In the genomic region with DNA sequence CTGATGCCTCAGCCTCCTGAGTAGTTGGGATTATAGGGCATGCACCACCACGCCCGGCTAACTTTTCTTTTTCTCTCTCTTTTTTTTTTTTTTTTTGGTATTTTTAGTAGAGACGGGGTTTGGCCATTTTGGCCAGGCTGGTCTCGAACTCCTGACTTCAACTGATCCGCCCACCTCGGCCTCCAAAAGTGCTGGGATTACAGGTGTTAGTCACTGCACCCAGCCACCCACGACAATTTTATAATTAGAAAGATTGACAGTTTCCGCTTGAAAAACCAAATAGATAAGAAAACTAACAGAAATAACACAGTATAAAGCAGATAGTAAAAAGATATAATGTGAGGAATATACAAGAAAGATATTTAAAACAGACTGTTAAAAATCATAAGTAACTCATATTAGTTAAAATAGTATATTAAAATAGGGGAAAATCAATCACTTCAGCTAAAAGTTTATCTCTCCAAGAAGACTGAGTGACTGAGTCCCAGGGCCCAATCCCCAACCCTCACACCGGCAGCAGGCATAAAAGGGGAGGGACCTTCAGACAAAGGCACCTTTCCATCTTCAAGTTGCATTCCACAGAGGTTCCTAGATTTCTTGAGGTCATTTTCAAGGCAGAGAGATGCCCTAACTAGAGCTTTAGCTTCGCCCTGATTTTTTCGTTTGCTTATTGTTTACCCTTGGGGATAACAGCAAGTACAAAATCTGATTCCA, we compare ENCODE assay signal across 1 cellular context.
TF ChIP-seq lines count a peak whose summit lies in the region.

No MANE protein-coding gene starts in this region.

TF ChIP-seq in IMR-90, 13 proteins besides CTCF, POLR2A, EP300 and RAD21:
- no peak for TF ChIP-seq MAFK (IDR thresholded peaks at IDR 0.05; ENCODE audit: low read depth, low read length)
- TF ChIP-seq SMC3 (IDR thresholded peaks at IDR 0.05; ENCODE audit: low read depth, low read length), result no peak
- no peak for TF ChIP-seq MAZ (IDR thresholded peaks at IDR 0.05; ENCODE audit: borderline replicate concordance, low read depth, low read length)
- no peak for TF ChIP-seq MXI1 (IDR thresholded peaks at IDR 0.05; ENCODE audit: borderline replicate concordance, low read depth, low read length)
